In genomic region chr15:83106994-83107840, GRCh38 we compare ENCODE assay signal across 8 cellular contexts. TPM values are rescaled to one million over a fixed set of nuclear protein-coding genes. Genes with fewer than 3 reads are reported as not detected.
DNase-seq lines count a peak whose midpoint lies in the region; ATAC-seq and TF ChIP-seq lines count a peak whose summit lies in the region.

TSS of gene TM6SF1 (plus strand) at chr15:83107645. CDS start at chr15:83107681, 36 bp downstream.

- CTCF ChIA-PET in AG04450 (lab: Charles Lee) (interaction anchor here (2.4 kb wide), 1 partner anchor 96 kb away, joined by 7 read pairs; the partner anchor contains the start of gene C15orf40), Panc1 (lab: Charles Lee) (interaction anchor here (0.6 kb wide), 1 partner anchor 8 kb away, joined by 5 read pairs; no protein-coding TSS in a partner anchor)

- ATAC-seq in GM18861 (IDR thresholded peaks at IDR 0.05; ENCODE audit: unreplicated experiment) (peak; percentile 31), Panc1 (peak; percentile 43; the same call in 1 of the 2 replicates), right lobe of liver (peak in 1 of 4 donors; percentile 22), GM19324 (IDR thresholded peaks at IDR 0.05; ENCODE audit: low FRiP score, unreplicated experiment) (no peak)

- TF ChIP-seq POLR2A in right lobe of liver (IDR thresholded peaks at IDR 0.05) (no peak), testis (IDR thresholded peaks at IDR 0.05) (no peak)

- POLR2A ChIA-PET in AG04450 (lab: Yijun Ruan, JAX) = interaction anchor here (0.6 kb wide), 1 partner anchor 33 kb away, joined by 9 read pairs; no protein-coding TSS in a partner anchor
- POLR2A ChIA-PET in Panc1 (lab: Charles Lee) = interaction anchor here (0.5 kb wide), 1 partner anchor 44 kb away, joined by 5 read pairs; no protein-coding TSS in a partner anchor

- in situ Hi-C loops in Panc1 (cut with HindIII; ENCODE audit: low pct_unique_long_range_greater_than_20kb, low sequenced_read_pairs) = no loop called here

- H3K27me3 ChIP-seq in AG04450 (ENCODE audit: control insufficient read depth, insufficient read depth, low read length) (no peaks in the 10 kb centered on the region), Panc1 (ENCODE audit: control insufficient read depth, insufficient read depth, low read length) (no peaks in the 10 kb centered on the region), right lobe of liver (no peaks in the 10 kb centered on the region), testis (no peaks in the 10 kb centered on the region)

- H3K4me3 ChIP-seq in AG04450 (ENCODE audit: low read depth, low read length) (peak within 1 kb of the TSS; percentile 64), Panc1 (ENCODE audit: low read depth in 2 of 2, low read length in 2 of 2) (peak within 1 kb of the TSS; percentile 30 to 41), coronary artery (peak within 1 kb of the TSS; percentile 73), right lobe of liver (peak within 1 kb of the TSS; percentile 23 to 44 (median 25)), testis (peak within 1 kb of the TSS; percentile 55 to 62)

- DNase-seq in AG04450 (ENCODE audit: low read depth, low spot score) (no peak), Panc1 (ENCODE audit: low read depth, low spot score) (no peak), coronary artery (ENCODE audit: low spot score) (no peak), right lobe of liver (peak; percentile 35 to 61 (median 50)), testis (peak; percentile 19), NCI-H226 (no peak)

- TF ChIP-seq CTCF in AG04450 (IDR thresholded peaks at IDR 0.05; ENCODE audit: low read depth, low read length) (no peak), Panc1 (IDR thresholded peaks at IDR 0.05) (no peak), coronary artery (IDR thresholded peaks at IDR 0.05) (no peak), right lobe of liver (IDR thresholded peaks at IDR 0.05) (no peak), testis (IDR thresholded peaks at IDR 0.05) (no peak)

- intact Hi-C loops in Panc1 (cut with micrococcal nuclease; ENCODE audit: unreplicated experiment) = no loop called here
- intact Hi-C loops in right lobe of liver (cut with DNase I) = no loop called here
- intact Hi-C loops in testis (cut with DNase I; ENCODE audit: low total_unique reads) = no loop called here

- H3K27ac ChIP-seq in AG04450 (ENCODE audit: low read depth, low read length) = peak within 1 kb of the TSS; percentile 47
- no peak within 1 kb of the TSS for H3K27ac ChIP-seq in Panc1 (ENCODE audit: low read length)
- peak within 1 kb of the TSS in 1 of 2 donors; percentile 60 for H3K27ac ChIP-seq in coronary artery
- peak within 1 kb of the TSS in 1 of 3 donors; percentile 33 for H3K27ac ChIP-seq in right lobe of liver
- H3K27ac ChIP-seq in testis = peak within 1 kb of the TSS in 1 of 2 donors; percentile 18

- no peaks in the 10 kb centered on the region for H3K36me3 ChIP-seq in Panc1 (ENCODE audit: control insufficient read depth, insufficient read depth, low read length)
- H3K36me3 ChIP-seq in right lobe of liver = no peaks in the 10 kb centered on the region
- H3K36me3 ChIP-seq in testis (ENCODE audit: low read depth, missing control alignments) = no peaks in the 10 kb centered on the region

- H3K9me3 ChIP-seq in AG04450 (ENCODE audit: control insufficient read depth, insufficient read depth, low read length) (no peaks in the 10 kb centered on the region; the same call in 1 of the 2 replicates), Panc1 (ENCODE audit: control insufficient read depth, insufficient read depth, low read depth, low read length) (no peaks in the 10 kb centered on the region), right lobe of liver (no peaks in the 10 kb centered on the region), testis (no peaks in the 10 kb centered on the region)

- 2% methylated on average over 10 of the region's 97 CpGs for WGBS in right lobe of liver (ENCODE audit: insufficient coverage, low coverage, low lambda C conversion rate, missing lambda C conversion rate)
- 0 to 2% methylated on average over 8 to 81 of the region's 97 CpGs for WGBS in testis, 2 donors

- H3K4me1 ChIP-seq in Panc1 (ENCODE audit: control insufficient read depth, insufficient read depth, low read length) = no peaks in the 10 kb centered on the region
- H3K4me1 ChIP-seq in right lobe of liver = peaks cover 0 to 11% (median 0%) of the 10 kb centered on the region in 4 donors
- no peaks in the 10 kb centered on the region for H3K4me1 ChIP-seq in testis

- no TSS peak for BruUV-seq in Panc1 (replicated peaks; lab: Mats Ljungman, UMichigan)

RNA-seq across cellular contexts. Expression of gene TM6SF1, which starts in this region (rescaled TPM):
- 11.5 and 15.1 TPM in 2 replicates for polyA plus RNA-seq in AG04450 (2011; rRNA removed)
- polyA minus RNA-seq in AG04450 (2011; rRNA and poly(A)+ RNA removed) = 7.0 and 7.6 TPM in 2 replicates
- total RNA-seq in Panc1 (2021; ENCODE audit: unreplicated experiment) = 0.69 TPM
- 0.30 TPM for polyA plus RNA-seq in Panc1 (2012; ENCODE audit: insufficient read length)
- total RNA-seq in right lobe of liver = 1 to 10 TPM in 3 of 6 experiments, under 1 TPM in 3; 0.77 to 1.8 (median 1.1) TPM
- 1 to 10 TPM; 3.0 to 5.0 TPM for total RNA-seq in testis
- 9.7 TPM for polyA plus RNA-seq in testis (ENCODE audit: insufficient read depth, low read depth, low replicate concordance)

Comparison
In these comparisons a context has a peak if more than half of its experiments do, and no peak if none do; other contexts are left out.
1. Peak in ATAC-seq and H3K4me3 ChIP-seq in Panc1; RNA of the gene not detected or under 1 TPM.
2. DNase-seq: peak in right lobe of liver (3 of 3) and testis (single experiment); none in AG04450 (single experiment), Panc1 (single experiment), coronary artery (single experiment) and NCI-H226 (single experiment).
3. Peak in every context shown above with its lines, with median percentiles within 50 percentile points of each other: H3K4me3 ChIP-seq.